Comparison of ENCODE assay signal across 9 cellular contexts in the genomic region with DNA sequence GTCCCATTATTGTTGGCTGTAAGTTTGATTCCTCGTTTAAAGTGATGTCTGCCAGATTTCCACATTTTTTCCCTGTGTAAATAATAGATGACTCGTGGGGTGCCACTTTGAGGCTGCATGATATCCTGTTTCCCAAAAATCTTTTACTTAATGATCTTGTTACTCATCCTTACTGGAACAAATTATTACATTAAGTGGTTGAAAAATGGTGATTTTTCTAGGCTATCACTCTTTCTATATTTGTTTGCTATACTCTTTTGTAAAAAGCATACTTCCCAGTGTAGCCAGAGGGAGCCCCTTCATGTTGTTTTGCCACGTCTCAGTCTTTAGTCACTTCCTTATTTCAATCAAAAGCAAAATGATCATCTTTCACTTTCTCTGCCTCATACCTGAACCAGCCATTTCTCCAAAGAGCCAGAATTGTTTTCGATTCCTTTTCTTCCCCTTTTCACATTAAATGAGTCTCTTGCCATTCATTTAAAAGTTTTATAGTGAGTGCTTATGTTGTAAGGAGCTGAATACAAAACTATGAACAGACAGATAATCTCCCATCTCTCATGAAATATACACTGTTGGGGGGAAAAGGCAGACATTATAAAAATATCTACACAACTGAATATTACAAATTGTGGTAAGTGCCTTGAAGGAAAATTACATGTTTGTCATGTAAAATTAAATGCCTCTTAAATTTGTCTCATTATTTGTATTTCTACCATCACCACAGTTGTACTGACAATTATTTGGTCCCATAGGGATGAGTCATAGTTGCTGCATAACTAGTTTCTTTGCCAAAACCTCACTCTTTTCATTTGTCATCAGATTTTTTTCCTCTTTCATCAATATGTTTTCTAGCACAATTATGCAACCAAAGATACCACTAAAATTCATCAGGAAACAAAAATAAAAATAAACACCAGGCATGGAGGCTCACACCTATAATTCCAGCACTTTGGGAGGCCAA. TPM values are rescaled to one million over a fixed set of nuclear protein-coding genes. Genes with fewer than 3 reads are reported as not detected.
A peak's percentile ranks its signal among the peaks of the same experiment; 100 is the strongest.
DNase-seq lines count a peak whose midpoint lies in the region; ATAC-seq and TF ChIP-seq lines count a peak whose summit lies in the region.
"Had no signal": no experiment of that assay in that cellular context is flagged by ENCODE, and none has a peak within 500 bp of the region (broad histone marks: within the 10 kb centered on the region; RNA-seq: fewer than 3 reads in every experiment).

No MANE protein-coding gene starts in this region.

- H3K4me1 ChIP-seq in thoracic aorta (ENCODE audit: control insufficient read depth in 1 of 2, low read depth in 2 of 2) (no peaks in the 10 kb centered on the region), upper lobe of right lung (no peaks in the 10 kb centered on the region)

- H3K4me3 ChIP-seq in fibroblast of villous mesenchyme (ENCODE audit: low read depth, low read length): no peak overlapping the region
- H3K4me3 ChIP-seq in thoracic aorta: no peak overlapping the region
- H3K4me3 ChIP-seq in upper lobe of right lung: no peak overlapping the region

- peak; percentile 13 for TF ChIP-seq CTCF in fibroblast of villous mesenchyme (IDR thresholded peaks at IDR 0.05; ENCODE audit: insufficient read depth, low read depth, low read length)
- no peak for TF ChIP-seq CTCF in thoracic aorta (IDR thresholded peaks at IDR 0.05)
- TF ChIP-seq CTCF in upper lobe of right lung (IDR thresholded peaks at IDR 0.05): no peak

- H3K36me3 ChIP-seq in thoracic aorta (no peaks in the 10 kb centered on the region), upper lobe of right lung (no peaks in the 10 kb centered on the region)

- intact Hi-C loops in upper lobe of right lung (cut with DNase I): no loop called here

- H3K27me3 ChIP-seq in thoracic aorta (replicated peaks; ENCODE audit: insufficient read depth): no peaks in the 10 kb centered on the region
- H3K27me3 ChIP-seq in upper lobe of right lung: no peaks in the 10 kb centered on the region

- H3K9me3 ChIP-seq in thoracic aorta: no peaks in the 10 kb centered on the region
- H3K9me3 ChIP-seq in upper lobe of right lung: no peaks in the 10 kb centered on the region

- ATAC-seq in GM19035 (IDR thresholded peaks at IDR 0.05; ENCODE audit: unreplicated experiment) (peak; percentile 97), HG03095 (IDR thresholded peaks at IDR 0.05; ENCODE audit: unreplicated experiment) (peak; percentile 99), thoracic aorta (ENCODE audit: insufficient number of reproducible peaks, low FRiP score, low read depth) (peak; percentile 24), upper lobe of right lung (no peak)

- DNase-seq in CD1c-positive myeloid dendritic cell (ENCODE audit: extremely low spot score) (peak; percentile 12), RPMI8226 (peak; percentile 65), fibroblast of villous mesenchyme (ENCODE audit: low read depth) (peak; percentile 54), thoracic aorta (ENCODE audit: low spot score) (no peak), NCI-H526 (lab: John Stamatoyannopoulos, UW) (no peak), upper lobe of right lung (no peak)

- H3K27ac ChIP-seq in thoracic aorta: no peak overlapping the region
- no peak overlapping the region for H3K27ac ChIP-seq in upper lobe of right lung

RNA-seq across cellular contexts. Expression of gene ADGRG7, which starts 41.5 kb away (rescaled TPM):
- not detected in 2 replicates for total RNA-seq in fibroblast of villous mesenchyme
- not detected for total RNA-seq in thoracic aorta
- not detected for total RNA-seq in upper lobe of right lung
- total RNA-seq: mononuclear cell had no signal

RNA-seq across cellular contexts. Expression of gene TFG, which starts 58.4 kb away (rescaled TPM):
- total RNA-seq in fibroblast of villous mesenchyme (88.6 and 127 TPM in 2 replicates), thoracic aorta (10 to 100 TPM; 70.1 to 86.7 TPM), upper lobe of right lung (59.6 TPM)

Comparison
In these comparisons a context has a peak if more than half of its experiments do, and no peak if none do; other contexts are left out.
1. DNase-seq: peak in CD1c-positive myeloid dendritic cell (single experiment), RPMI8226 (single experiment) and fibroblast of villous mesenchyme (single experiment); none in thoracic aorta (single experiment), NCI-H526 (0 of 2) and upper lobe of right lung (single experiment).